In genomic region chr15:96324192-96324895, GRCh38 we compare ENCODE assay signal across 1 cellular context.
TF ChIP-seq lines count a peak whose summit lies in the region.

No MANE protein-coding gene starts in this region.

TF ChIP-seq in GM12878, 131 proteins besides CTCF, POLR2A, EP300 and RAD21:
- TF ChIP-seq IRF3 (IDR thresholded peaks at IDR 0.05): no peak
- TF ChIP-seq YBX1 (IDR thresholded peaks at IDR 0.05): no peak
- no peak for TF ChIP-seq BACH1 (IDR thresholded peaks at IDR 0.05; ENCODE audit: borderline replicate concordance)
- TF ChIP-seq, protein P1, sequence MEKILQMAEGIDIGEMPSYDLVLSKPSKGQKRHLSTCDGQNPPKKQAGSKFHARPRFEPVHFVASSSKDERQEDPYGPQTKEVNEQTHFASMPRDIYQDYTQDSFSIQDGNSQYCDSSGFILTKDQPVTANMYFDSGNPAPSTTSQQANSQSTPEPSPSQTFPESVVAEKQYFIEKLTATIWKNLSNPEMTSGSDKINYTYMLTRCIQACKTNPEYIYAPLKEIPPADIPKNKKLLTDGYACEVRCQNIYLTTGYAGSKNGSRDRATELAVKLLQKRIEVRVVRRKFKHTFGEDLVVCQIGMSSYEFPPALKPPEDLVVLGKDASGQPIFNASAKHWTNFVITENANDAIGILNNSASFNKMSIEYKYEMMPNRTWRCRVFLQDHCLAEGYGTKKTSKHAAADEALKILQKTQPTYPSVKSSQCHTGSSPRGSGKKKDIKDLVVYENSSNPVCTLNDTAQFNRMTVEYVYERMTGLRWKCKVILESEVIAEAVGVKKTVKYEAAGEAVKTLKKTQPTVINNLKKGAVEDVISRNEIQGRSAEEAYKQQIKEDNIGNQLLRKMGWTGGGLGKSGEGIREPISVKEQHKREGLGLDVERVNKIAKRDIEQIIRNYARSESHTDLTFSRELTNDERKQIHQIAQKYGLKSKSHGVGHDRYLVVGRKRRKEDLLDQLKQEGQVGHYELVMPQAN (conservative IDR thresholded peaks at IDR 0.05): no peak
- no peak for TF ChIP-seq TCF7 (IDR thresholded peaks at IDR 0.05; ENCODE audit: borderline replicate concordance)
- no peak for TF ChIP-seq USF2 (IDR thresholded peaks at IDR 0.05; ENCODE audit: borderline replicate concordance, low read depth, low read length)
- TF ChIP-seq MEF2B (IDR thresholded peaks at IDR 0.05; ENCODE audit: partially characterized antibody, poor library complexity, severe bottlenecking): no peak
- TF ChIP-seq LARP7 (IDR thresholded peaks at IDR 0.05): no peak
- no peak for TF ChIP-seq POU2F2 (IDR thresholded peaks at IDR 0.05; ENCODE audit: borderline replicate concordance, low read depth, low read length)
- TF ChIP-seq TCF3 (IDR thresholded peaks at IDR 0.05; ENCODE audit: borderline replicate concordance, insufficient read depth, low read depth, low read length): no peak
- TF ChIP-seq GATAD2B (conservative IDR thresholded peaks at IDR 0.05; ENCODE audit: low read depth): peak; percentile 32; the same call in 1 of the 2 replicates
- no peak for TF ChIP-seq BCL11A (IDR thresholded peaks at IDR 0.05; ENCODE audit: low read depth, low read length)
- peak; percentile 19; the same call in 1 of the 2 replicates for TF ChIP-seq RELB (IDR thresholded peaks at IDR 0.05; ENCODE audit: low read depth)
- no peak for TF ChIP-seq SMARCA5 (IDR thresholded peaks at IDR 0.05)
- TF ChIP-seq NR2F1 (conservative IDR thresholded peaks at IDR 0.05): peak; percentile 93
- TF ChIP-seq ATF3 (IDR thresholded peaks at IDR 0.05; ENCODE audit: borderline replicate concordance, extremely low read depth, low read depth, low read length): no peak
- TF ChIP-seq NR2C1 (IDR thresholded peaks at IDR 0.05): peak; percentile 77
- no peak for TF ChIP-seq SIX5 (IDR thresholded peaks at IDR 0.05; ENCODE audit: low read depth, low read length, severe bottlenecking)
- TF ChIP-seq MYC (IDR thresholded peaks at IDR 0.05; ENCODE audit: insufficient read depth, insufficient read length, insufficient replicate concordance, low read length, severe bottlenecking): no peak
- no peak for TF ChIP-seq CHD2 (IDR thresholded peaks at IDR 0.05; ENCODE audit: borderline replicate concordance, low read depth, low read length)
- no peak for TF ChIP-seq FOS (IDR thresholded peaks at IDR 0.05; ENCODE audit: borderline replicate concordance, extremely low read depth, insufficient read length)
- no peak for TF ChIP-seq EED (IDR thresholded peaks at IDR 0.05; ENCODE audit: low read depth)
- TF ChIP-seq PML (IDR thresholded peaks at IDR 0.05; ENCODE audit: low read length): no peak
- no peak for TF ChIP-seq PBX3 (IDR thresholded peaks at IDR 0.05; ENCODE audit: insufficient replicate concordance, low read depth, low read length)
- no peak for TF ChIP-seq ZNF687 (IDR thresholded peaks at IDR 0.05)
- peak; percentile 49; the same call in 1 of the 2 replicates for TF ChIP-seq IKZF1 (conservative IDR thresholded peaks at IDR 0.05)
- TF ChIP-seq, protein P2, sequence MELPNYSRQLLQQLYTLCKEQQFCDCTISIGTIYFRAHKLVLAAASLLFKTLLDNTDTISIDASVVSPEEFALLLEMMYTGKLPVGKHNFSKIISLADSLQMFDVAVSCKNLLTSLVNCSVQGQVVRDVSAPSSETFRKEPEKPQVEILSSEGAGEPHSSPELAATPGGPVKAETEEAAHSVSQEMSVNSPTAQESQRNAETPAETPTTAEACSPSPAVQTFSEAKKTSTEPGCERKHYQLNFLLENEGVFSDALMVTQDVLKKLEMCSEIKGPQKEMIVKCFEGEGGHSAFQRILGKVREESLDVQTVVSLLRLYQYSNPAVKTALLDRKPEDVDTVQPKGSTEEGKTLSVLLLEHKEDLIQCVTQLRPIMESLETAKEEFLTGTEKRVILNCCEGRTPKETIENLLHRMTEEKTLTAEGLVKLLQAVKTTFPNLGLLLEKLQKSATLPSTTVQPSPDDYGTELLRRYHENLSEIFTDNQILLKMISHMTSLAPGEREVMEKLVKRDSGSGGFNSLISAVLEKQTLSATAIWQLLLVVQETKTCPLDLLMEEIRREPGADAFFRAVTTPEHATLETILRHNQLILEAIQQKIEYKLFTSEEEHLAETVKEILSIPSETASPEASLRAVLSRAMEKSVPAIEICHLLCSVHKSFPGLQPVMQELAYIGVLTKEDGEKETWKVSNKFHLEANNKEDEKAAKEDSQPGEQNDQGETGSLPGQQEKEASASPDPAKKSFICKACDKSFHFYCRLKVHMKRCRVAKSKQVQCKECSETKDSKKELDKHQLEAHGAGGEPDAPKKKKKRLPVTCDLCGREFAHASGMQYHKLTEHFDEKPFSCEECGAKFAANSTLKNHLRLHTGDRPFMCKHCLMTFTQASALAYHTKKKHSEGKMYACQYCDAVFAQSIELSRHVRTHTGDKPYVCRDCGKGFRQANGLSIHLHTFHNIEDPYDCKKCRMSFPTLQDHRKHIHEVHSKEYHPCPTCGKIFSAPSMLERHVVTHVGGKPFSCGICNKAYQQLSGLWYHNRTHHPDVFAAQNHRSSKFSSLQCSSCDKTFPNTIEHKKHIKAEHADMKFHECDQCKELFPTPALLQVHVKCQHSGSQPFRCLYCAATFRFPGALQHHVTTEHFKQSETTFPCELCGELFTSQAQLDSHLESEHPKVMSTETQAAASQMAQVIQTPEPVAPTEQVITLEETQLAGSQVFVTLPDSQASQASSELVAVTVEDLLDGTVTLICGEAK (IDR thresholded peaks at IDR 0.05; ENCODE audit: borderline replicate concordance): no peak
- TF ChIP-seq SMAD1 (IDR thresholded peaks at IDR 0.05; ENCODE audit: low read depth, partially characterized antibody): no peak
- no peak for TF ChIP-seq DPF2 (IDR thresholded peaks at IDR 0.05)
